8 cellular contexts compared by ENCODE assay signal in genomic region chr10:14556285-14556956, GRCh38.
DNase-seq lines count a peak whose midpoint lies in the region; ATAC-seq and TF ChIP-seq lines count a peak whose summit lies in the region.

No MANE protein-coding gene starts in this region.

- H3K4me2 ChIP-seq in OCI-LY1 (ENCODE audit: low read length), result peak overlapping the region; percentile 54; the same call in 1 of the 2 replicates

- H3K4me1 ChIP-seq in OCI-LY1 (ENCODE audit: insufficient read depth, low read length, severe bottlenecking), result peaks cover 100% of the 10 kb centered on the region
- H3K4me1 ChIP-seq in prostate gland (replicated peaks), result peaks cover 11% of the 10 kb centered on the region

- H3K79me2 ChIP-seq in OCI-LY1 (ENCODE audit: insufficient read depth, low read length), result peaks cover 99% of the 10 kb centered on the region

- peaks cover 84% of the 10 kb centered on the region for H3K4me1 Mint-ChIP-seq in endothelial cell (ENCODE audit: unreplicated experiment)

- peak overlapping the region; percentile 7; the same call in 1 of the 2 replicates for H3K9ac ChIP-seq in OCI-LY1 (ENCODE audit: low read length)

- TF ChIP-seq CTCF in OCI-LY1 (IDR thresholded peaks at IDR 0.05; ENCODE audit: low read length) (peak; percentile 53), endothelial cell (IDR thresholded peaks at IDR 0.05; ENCODE audit: unreplicated experiment) (no peak), prostate gland (IDR thresholded peaks at IDR 0.05) (no peak)

- peak overlapping the region; percentile 72 for H3K27ac Mint-ChIP-seq in endothelial cell (ENCODE audit: unreplicated experiment)

- WGBS in prostate gland, result 74% methylated on average over 12 of the region's 12 CpGs

- peak overlapping the region; percentile 0 for H3K4me3 ChIP-seq in OCI-LY1 (ENCODE audit: low read depth, low read length, poor library complexity, severe bottlenecking)
- H3K4me3 ChIP-seq in prostate gland, result no peak overlapping the region

- intact Hi-C loops in prostate gland (cut with DNase I), result no loop called here

- no peaks in the 10 kb centered on the region for H3K9me2 ChIP-seq in OCI-LY1 (ENCODE audit: low read depth, low read length)

- H3K36me3 ChIP-seq in OCI-LY1 (ENCODE audit: insufficient read depth, low read length) (peaks cover 34% of the 10 kb centered on the region; the same call in 1 of the 2 replicates), prostate gland (no peaks in the 10 kb centered on the region)

- H3F3A ChIP-seq in OCI-LY1 (ENCODE audit: insufficient read depth, low read length), result no peaks in the 10 kb centered on the region

- H3K9me3 ChIP-seq in OCI-LY1 (ENCODE audit: low read length) (no peaks in the 10 kb centered on the region), prostate gland (no peaks in the 10 kb centered on the region)

- H3K9me3 Mint-ChIP-seq in endothelial cell (ENCODE audit: unreplicated experiment), result no peaks in the 10 kb centered on the region

- DNase-seq in endothelial cell (ENCODE audit: low spot score) (no peak), prostate gland (ENCODE audit: low spot score) (no peak), NCI-H1694 (lab: John Stamatoyannopoulos, UW) (no peak)
- DNase-seq in activated CD4-positive, alpha-beta T cell treated with anti-CD3 and anti-CD28 coated beads, Interleukin-2, amount 50 U/mL, for 4 hours, result no peak

- H3K4me3 Mint-ChIP-seq in endothelial cell (ENCODE audit: unreplicated experiment), result peak overlapping the region; percentile 79

- TF ChIP-seq POLR2A in GM18505 (IDR thresholded peaks at IDR 0.05; ENCODE audit: borderline replicate concordance, extremely low read depth, insufficient read depth, insufficient read length), result no peak
- TF ChIP-seq POLR2A in prostate gland (IDR thresholded peaks at IDR 0.05), result no peak

- H3K27ac ChIP-seq in OCI-LY1 (ENCODE audit: low read depth, low read length, poor library complexity, severe bottlenecking) (peak overlapping the region; percentile 60), prostate gland (peak overlapping the region; percentile 40 to 81)

- peaks cover 11% of the 10 kb centered on the region for H3K27me3 Mint-ChIP-seq in endothelial cell (ENCODE audit: unreplicated experiment)

- ATAC-seq in GM18505 (IDR thresholded peaks at IDR 0.05; ENCODE audit: unreplicated experiment), result peak; percentile 48
- ATAC-seq in GM21737 (IDR thresholded peaks at IDR 0.05; ENCODE audit: unreplicated experiment), result peak; percentile 69
- ATAC-seq in HG03520 (IDR thresholded peaks at IDR 0.05; ENCODE audit: unreplicated experiment), result no peak

- H3K27me3 ChIP-seq in OCI-LY1 (ENCODE audit: insufficient read depth, low read length) (no peaks in the 10 kb centered on the region), prostate gland (replicated peaks; ENCODE audit: insufficient read depth) (no peaks in the 10 kb centered on the region)

- H2AFZ ChIP-seq in OCI-LY1 (ENCODE audit: low read length), result no peak overlapping the region

- H4K20me1 ChIP-seq in OCI-LY1 (ENCODE audit: insufficient read depth, low read length), result no peaks in the 10 kb centered on the region

- peaks cover 42% of the 10 kb centered on the region for H3K36me3 Mint-ChIP-seq in endothelial cell (ENCODE audit: low read depth, unreplicated experiment)
